Comparison of ENCODE assay signal across 8 cellular contexts in genomic region chr16:71724320-71724751, GRCh38. TPM values are rescaled to one million over a fixed set of nuclear protein-coding genes. Genes with fewer than 3 reads are reported as not detected.
A peak's percentile ranks its signal among the peaks of the same experiment; 100 is the strongest.
DNase-seq lines count a peak whose midpoint lies in the region; ATAC-seq lines count a peak whose summit lies in the region.

PHLPP2 (minus strand) TSS chr16:71724701; CDS start chr16:71714795, 9,906 bp downstream.

- H3K4me3 Mint-ChIP-seq in activated T-helper 2 cell treated with anti-CD3 and anti-CD28 coated beads, Interferon-gamma antibody, Interleukin-2, Interleukin-4, amounts not matched to agents 10 μg/mL and 5 μg/mL and 100 μg/mL, durations not matched to agents 14 hours and 24 hours and 36 hours (ENCODE audit: low read depth): peak within 1 kb of the TSS; percentile 81
- H3K4me3 Mint-ChIP-seq in stimulated activated effector memory CD8-positive, alpha-beta T cell treated with anti-CD3 and anti-CD28 coated beads, Interleukin-12 subunit alpha, Interleukin-12 subunit beta, amount 100 ng/mL, for 72 hours: peak within 1 kb of the TSS; percentile 87

- intact Hi-C loops in activated T-helper 2 cell treated with anti-CD3 and anti-CD28 coated beads, Interferon-gamma antibody, Interleukin-2, Interleukin-4, amounts not matched to agents 10 μg/mL and 5 μg/mL and 100 μg/mL, durations not matched to agents 14 hours and 24 hours and 36 hours (cut with micrococcal nuclease): loop anchor here (2.0 to 10.0 kb wide), 4 partner anchors 158 to 370 kb away; partner anchors contain the start of genes DHX38, IST1, TXNL4B and ZNF821

- peaks cover 4% of the 10 kb centered on the region for H3K36me3 Mint-ChIP-seq in activated T-helper 2 cell treated with anti-CD3 and anti-CD28 coated beads, Interferon-gamma antibody, Interleukin-2, Interleukin-4, amounts not matched to agents 10 μg/mL and 5 μg/mL and 100 μg/mL, durations not matched to agents 14 hours and 24 hours and 36 hours (ENCODE audit: low read depth)
- H3K36me3 Mint-ChIP-seq in stimulated activated effector memory CD8-positive, alpha-beta T cell treated with anti-CD3 and anti-CD28 coated beads, Interleukin-12 subunit alpha, Interleukin-12 subunit beta, amount 100 ng/mL, for 72 hours: peaks cover 12% of the 10 kb centered on the region

- ATAC-seq in stimulated activated effector memory CD8-positive, alpha-beta T cell treated with anti-CD3 and anti-CD28 coated beads, Interleukin-12 subunit alpha, Interleukin-12 subunit beta, amount 100 ng/mL, for 72 hours: no peak
- ATAC-seq in GM21723 (IDR thresholded peaks at IDR 0.05; ENCODE audit: unreplicated experiment) (no peak), GM19397 (IDR thresholded peaks at IDR 0.05; ENCODE audit: unreplicated experiment) (no peak), GM21737 (IDR thresholded peaks at IDR 0.05; ENCODE audit: unreplicated experiment) (no peak)

- H3K9me3 Mint-ChIP-seq in activated T-helper 2 cell treated with anti-CD3 and anti-CD28 coated beads, Interferon-gamma antibody, Interleukin-2, Interleukin-4, amounts not matched to agents 10 μg/mL and 5 μg/mL and 100 μg/mL, durations not matched to agents 14 hours and 24 hours and 36 hours: no peaks in the 10 kb centered on the region
- H3K9me3 Mint-ChIP-seq in stimulated activated effector memory CD8-positive, alpha-beta T cell treated with anti-CD3 and anti-CD28 coated beads, Interleukin-12 subunit alpha, Interleukin-12 subunit beta, amount 100 ng/mL, for 72 hours: no peaks in the 10 kb centered on the region

- H3K27ac Mint-ChIP-seq in activated T-helper 2 cell treated with anti-CD3 and anti-CD28 coated beads, Interferon-gamma antibody, Interleukin-2, Interleukin-4, amounts not matched to agents 10 μg/mL and 5 μg/mL and 100 μg/mL, durations not matched to agents 14 hours and 24 hours and 36 hours: no peak within 1 kb of the TSS
- H3K27ac Mint-ChIP-seq in stimulated activated effector memory CD8-positive, alpha-beta T cell treated with anti-CD3 and anti-CD28 coated beads, Interleukin-12 subunit alpha, Interleukin-12 subunit beta, amount 100 ng/mL, for 72 hours: no peak within 1 kb of the TSS

- DNase-seq in HT-29 (ENCODE audit: low spot score): no peak
- no peak for DNase-seq in activated T-helper 2 cell treated with anti-CD3 and anti-CD28 coated beads, Interferon-gamma antibody, Interleukin-2, Interleukin-4, amounts not matched to agents 10 μg/mL and 5 μg/mL and 100 μg/mL, durations not matched to agents 14 hours and 24 hours and 36 hours (ENCODE audit: low spot score)
- no peak for DNase-seq in stimulated activated effector memory CD8-positive, alpha-beta T cell treated with anti-CD3 and anti-CD28 coated beads, Interleukin-12 subunit alpha, Interleukin-12 subunit beta, amount 100 ng/mL, for 72 hours (ENCODE audit: low spot score in 2 of 2)
- DNase-seq in stimulated activated CD4-positive, alpha-beta T cell treated with anti-CD3 and anti-CD28 coated beads, Interleukin-4, amount 100 ng/mL, for 24 hours: no peak

- peak within 1 kb of the TSS; percentile 74 for H3K4me3 ChIP-seq in iPS-18c (ENCODE audit: insufficient read depth, low read depth, low read length)

- H3K9me3 ChIP-seq in iPS-18c (ENCODE audit: control insufficient read depth, insufficient read depth, low read length): peaks cover 3% of the 10 kb centered on the region

- peaks cover 9% of the 10 kb centered on the region for H3K27me3 Mint-ChIP-seq in activated T-helper 2 cell treated with anti-CD3 and anti-CD28 coated beads, Interferon-gamma antibody, Interleukin-2, Interleukin-4, amounts not matched to agents 10 μg/mL and 5 μg/mL and 100 μg/mL, durations not matched to agents 14 hours and 24 hours and 36 hours (ENCODE audit: low read depth)

- H3K4me1 Mint-ChIP-seq in activated T-helper 2 cell treated with anti-CD3 and anti-CD28 coated beads, Interferon-gamma antibody, Interleukin-2, Interleukin-4, amounts not matched to agents 10 μg/mL and 5 μg/mL and 100 μg/mL, durations not matched to agents 14 hours and 24 hours and 36 hours (ENCODE audit: low read depth): peaks cover 12% of the 10 kb centered on the region
- H3K4me1 Mint-ChIP-seq in stimulated activated effector memory CD8-positive, alpha-beta T cell treated with anti-CD3 and anti-CD28 coated beads, Interleukin-12 subunit alpha, Interleukin-12 subunit beta, amount 100 ng/mL, for 72 hours: peaks cover 16% of the 10 kb centered on the region

RNA-seq across cellular contexts. Expression of gene PHLPP2, which starts in this region (rescaled TPM):
- 8.6 and 10.9 TPM in 2 replicates for total RNA-seq in HT-29 (2014; rRNA removed; shearing (Covaris generic))
- total RNA-seq in activated T-helper 2 cell treated with anti-CD3 and anti-CD28 coated beads, Interferon-gamma antibody, Interleukin-2, Interleukin-4, amounts not matched to agents 10 μg/mL and 5 μg/mL and 100 μg/mL, durations not matched to agents 14 hours and 24 hours and 36 hours: 15.8 and 16.1 TPM in 2 replicates
